In genomic region chr2:9769171-9770005, GRCh38 we compare ENCODE assay signal across 8 cellular contexts.
DNase-seq lines count a peak whose midpoint lies in the region; FAIRE-seq lines count a peak whose summit lies in the region.

No MANE protein-coding gene starts in this region.

- peak; percentile 59 for FAIRE-seq in urothelium cell line (lab: Jason Lieb, UNC)

- peak; percentile 52 for DNase-seq in stimulated activated naive CD4-positive, alpha-beta T cell treated with Interleukin-2 at 50 U/mL for 16 hours (lab: John Stamatoyannopoulos, UW)
- no peak for DNase-seq in stimulated activated naive CD4-positive, alpha-beta T cell (lab: John Stamatoyannopoulos, UW)
- peak; percentile 88 for DNase-seq in NCI-H748 (lab: John Stamatoyannopoulos, UW; ENCODE audit: unreplicated experiment)
- peak; percentile 28 for DNase-seq in glomerular visceral epithelial cell (ENCODE audit: extremely low spot score)
- DNase-seq in urothelium cell line (ENCODE audit: low spot score): peak; percentile 92
- no peak for DNase-seq in AG08395 (ENCODE audit: low spot score)
- DNase-seq in SKM-1 (lab: John Stamatoyannopoulos, UW; ENCODE audit: unreplicated experiment): no peak
- no peak for DNase-seq in NCI-H1694 treated with DMSO at 0.1 percent for 48 hours (lab: John Stamatoyannopoulos, UW)

Comparison
In these comparisons a context has a peak if more than half of its experiments do, and no peak if none do; other contexts are left out.
1. DNase-seq: peak in stimulated activated naive CD4-positive, alpha-beta T cell treated with Interleukin-2 at 50 U/mL for 16 hours (single experiment), NCI-H748 (single experiment), glomerular visceral epithelial cell (single experiment) and urothelium cell line (single experiment); none in stimulated activated naive CD4-positive, alpha-beta T cell (0 of 6), AG08395 (single experiment), SKM-1 (single experiment) and NCI-H1694 treated with DMSO at 0.1 percent for 48 hours (single experiment).